8 cellular contexts compared by ENCODE assay signal in the genomic region with DNA sequence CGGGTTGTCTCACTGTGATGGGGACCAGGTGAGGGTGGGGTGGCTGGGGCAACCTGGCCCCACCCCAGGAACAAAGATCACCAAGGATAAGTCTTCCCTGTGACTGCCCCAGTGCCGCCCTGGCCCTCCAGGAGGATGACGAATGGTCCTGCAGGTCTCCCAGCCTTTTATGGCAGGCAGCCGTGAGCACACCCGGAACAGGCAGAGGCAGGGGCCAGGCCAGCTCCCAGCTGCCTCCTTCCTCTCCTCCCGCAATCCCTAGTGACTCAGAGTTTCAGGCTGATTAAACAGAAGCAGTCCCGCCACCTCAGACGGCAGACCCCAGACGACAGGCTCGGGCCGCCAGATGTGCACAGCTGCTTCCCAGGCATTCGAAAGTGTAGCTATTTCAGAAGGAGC. TPM values are rescaled to one million over a fixed set of nuclear protein-coding genes. Genes with fewer than 3 reads are reported as not detected.
DNase-seq lines count a peak whose midpoint lies in the region; ATAC-seq and TF ChIP-seq lines count a peak whose summit lies in the region.

No MANE protein-coding gene starts in this region.

- H3K36me3 ChIP-seq in lower lobe of right lung = peaks cover 40% of the 10 kb centered on the region

- peaks cover 67% of the 10 kb centered on the region for H3K4me1 ChIP-seq in lower lobe of right lung

- H3K4me3 ChIP-seq in coronary artery (no peak overlapping the region), lower lobe of right lung (no peak overlapping the region)

- peak overlapping the region; percentile 26 to 39 for H3K27ac ChIP-seq in coronary artery
- peak overlapping the region; percentile 46 for H3K27ac ChIP-seq in lower lobe of right lung

- no peaks in the 10 kb centered on the region for H3K27me3 ChIP-seq in lower lobe of right lung (ENCODE audit: low read depth)

- peak; percentile 88 for DNase-seq in AG08396 (ENCODE audit: low spot score)
- DNase-seq in LoVo (ENCODE audit: low spot score) = peak; percentile 86
- no peak for DNase-seq in coronary artery (ENCODE audit: low spot score)
- no peak for DNase-seq in lower lobe of right lung
- no peak for DNase-seq in amygdala (lab: John Stamatoyannopoulos, UW)
- DNase-seq in DMS153 treated with DMSO at 0.1 percent for 48 hours (lab: John Stamatoyannopoulos, UW; ENCODE audit: unreplicated experiment) = no peak

- intact Hi-C loops in lower lobe of right lung (cut with DNase I) = no loop called here

- no peak for TF ChIP-seq CTCF in coronary artery (IDR thresholded peaks at IDR 0.05)
- no peak for TF ChIP-seq CTCF in lower lobe of right lung (IDR thresholded peaks at IDR 0.05)

- no peaks in the 10 kb centered on the region for H3K9me3 ChIP-seq in lower lobe of right lung

- ATAC-seq in lower lobe of right lung = peak; percentile 45 to 47
- ATAC-seq in GM19452 (IDR thresholded peaks at IDR 0.05; ENCODE audit: unreplicated experiment) = no peak
- ATAC-seq in GM21619 (IDR thresholded peaks at IDR 0.05; ENCODE audit: unreplicated experiment) = no peak

RNA-seq across cellular contexts. Expression of a gene that starts 13.3 kb away (rescaled TPM):
- total RNA-seq in lower lobe of right lung = 92.5 TPM

RNA-seq across cellular contexts. Expression of a gene that starts 38.6 kb away (rescaled TPM):
- 9.2 TPM for total RNA-seq in lower lobe of right lung

RNA-seq across cellular contexts. Expression of a gene that starts 38.7 kb away (rescaled TPM):
- total RNA-seq in lower lobe of right lung = 0.62 TPM

RNA-seq across cellular contexts. Expression of a gene that starts 39.6 kb away (rescaled TPM):
- 27.4 TPM for total RNA-seq in lower lobe of right lung

Comparison
In these comparisons a context has a peak if more than half of its experiments do, and no peak if none do; other contexts are left out.
1. DNase-seq: peak in AG08396 (single experiment) and LoVo (single experiment); none in coronary artery (single experiment), lower lobe of right lung (single experiment), amygdala (0 of 56) and DMS153 treated with DMSO at 0.1 percent for 48 hours (single experiment).
2. ATAC-seq: peak in lower lobe of right lung (2 of 2); none in GM19452 (single experiment) and GM21619 (single experiment).